ENCODE assay signal across 8 cellular contexts in the genomic region with DNA sequence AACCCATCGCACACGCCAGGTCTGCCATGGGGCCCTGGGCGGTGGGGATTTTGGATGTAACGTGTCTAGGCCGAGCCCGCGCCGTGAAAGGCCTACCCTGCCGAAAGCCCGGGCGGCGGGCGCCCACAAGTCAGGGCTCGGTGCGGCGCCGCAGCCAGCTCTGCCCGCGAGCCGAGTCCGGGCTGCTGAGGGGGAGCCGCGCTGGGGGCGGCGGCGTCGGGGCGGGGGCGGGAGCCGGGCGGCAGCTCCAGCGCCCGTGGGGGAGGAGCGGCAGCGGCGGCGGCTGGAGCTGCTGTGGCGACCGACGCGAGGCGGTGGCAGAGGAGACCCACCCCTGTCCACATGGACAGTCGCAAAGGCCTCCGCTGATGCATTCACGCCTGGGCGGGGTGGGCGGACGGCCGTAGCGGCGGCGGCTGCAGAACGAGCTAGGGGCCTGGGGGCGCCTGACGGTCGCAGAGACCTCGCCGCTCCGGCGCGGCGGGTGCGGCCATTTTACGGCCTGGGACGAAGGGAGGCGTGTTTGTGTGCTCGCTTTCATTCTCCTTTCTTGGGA. TPM values are rescaled to one million over a fixed set of nuclear protein-coding genes. Genes with fewer than 3 reads are reported as not detected.
DNase-seq lines count a peak whose midpoint lies in the region; ATAC-seq lines count a peak whose summit lies in the region.

A gene with protein sequence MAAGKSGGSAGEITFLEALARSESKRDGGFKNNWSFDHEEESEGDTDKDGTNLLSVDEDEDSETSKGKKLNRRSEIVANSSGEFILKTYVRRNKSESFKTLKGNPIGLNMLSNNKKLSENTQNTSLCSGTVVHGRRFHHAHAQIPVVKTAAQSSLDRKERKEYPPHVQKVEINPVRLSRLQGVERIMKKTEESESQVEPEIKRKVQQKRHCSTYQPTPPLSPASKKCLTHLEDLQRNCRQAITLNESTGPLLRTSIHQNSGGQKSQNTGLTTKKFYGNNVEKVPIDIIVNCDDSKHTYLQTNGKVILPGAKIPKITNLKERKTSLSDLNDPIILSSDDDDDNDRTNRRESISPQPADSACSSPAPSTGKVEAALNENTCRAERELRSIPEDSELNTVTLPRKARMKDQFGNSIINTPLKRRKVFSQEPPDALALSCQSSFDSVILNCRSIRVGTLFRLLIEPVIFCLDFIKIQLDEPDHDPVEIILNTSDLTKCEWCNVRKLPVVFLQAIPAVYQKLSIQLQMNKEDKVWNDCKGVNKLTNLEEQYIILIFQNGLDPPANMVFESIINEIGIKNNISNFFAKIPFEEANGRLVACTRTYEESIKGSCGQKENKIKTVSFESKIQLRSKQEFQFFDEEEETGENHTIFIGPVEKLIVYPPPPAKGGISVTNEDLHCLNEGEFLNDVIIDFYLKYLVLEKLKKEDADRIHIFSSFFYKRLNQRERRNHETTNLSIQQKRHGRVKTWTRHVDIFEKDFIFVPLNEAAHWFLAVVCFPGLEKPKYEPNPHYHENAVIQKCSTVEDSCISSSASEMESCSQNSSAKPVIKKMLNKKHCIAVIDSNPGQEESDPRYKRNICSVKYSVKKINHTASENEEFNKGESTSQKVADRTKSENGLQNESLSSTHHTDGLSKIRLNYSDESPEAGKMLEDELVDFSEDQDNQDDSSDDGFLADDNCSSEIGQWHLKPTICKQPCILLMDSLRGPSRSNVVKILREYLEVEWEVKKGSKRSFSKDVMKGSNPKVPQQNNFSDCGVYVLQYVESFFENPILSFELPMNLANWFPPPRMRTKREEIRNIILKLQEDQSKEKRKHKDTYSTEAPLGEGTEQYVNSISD (plus strand): TSS at position 273 of the 556 bp plus-strand sequence. CDS start 645 bp downstream, outside the sequence.

- ATAC-seq in GM19043 (IDR thresholded peaks at IDR 0.05; ENCODE audit: low read depth, unreplicated experiment) (peak; percentile 62), HG03342 (IDR thresholded peaks at IDR 0.05; ENCODE audit: unreplicated experiment) (peak; percentile 61)

- peak within 1 kb of the TSS; percentile 100 for H3K9ac ChIP-seq in BLaER1

- H3K4me1 ChIP-seq in BLaER1 (peaks cover 50% of the 10 kb centered on the region), ectodermal cell (ENCODE audit: control insufficient read depth, insufficient read depth, low read length) (peaks cover 4% of the 10 kb centered on the region)

- DNase-seq in NCI-H748 (lab: John Stamatoyannopoulos, UW; ENCODE audit: unreplicated experiment) (peak; percentile 91), lung microvascular endothelial cell (ENCODE audit: low read depth in 2 of 2) (peak; percentile 88 to 93)
- peak; percentile 27 to 65 for DNase-seq in activated CD8-positive, alpha-beta memory T cell treated with anti-CD3 and anti-CD28 coated beads for 1 hour (ENCODE audit: extremely low read depth in 1 of 2, low read depth in 1 of 2)
- peak; percentile 62 to 68 (median 66) for DNase-seq in stimulated activated CD4-positive, alpha-beta T cell treated with anti-CD3 and anti-CD28 coated beads, TNF-alpha, amount 100 ng/mL, for 4 hours (ENCODE audit: low read depth in 3 of 3)

- no peaks in the 10 kb centered on the region for H3K27me3 ChIP-seq in BLaER1
- H3K27me3 ChIP-seq in ectodermal cell (ENCODE audit: control insufficient read depth, insufficient read depth, low read length, poor library complexity, severe bottlenecking), result no peaks in the 10 kb centered on the region

- H3K4me3 ChIP-seq in BLaER1, result peak within 1 kb of the TSS; percentile 91
- H3K4me3 ChIP-seq in ectodermal cell (ENCODE audit: insufficient read depth, low read depth, low read length), result peak within 1 kb of the TSS; percentile 76

- WGBS in ectodermal cell, 2 experiments, result 0 to 1% methylated on average over 67 of the region's 67 CpGs

- H4K20me1 ChIP-seq in BLaER1, result peaks cover 32% of the 10 kb centered on the region

- H3K27ac ChIP-seq in BLaER1 (peak within 1 kb of the TSS; percentile 100), ectodermal cell (ENCODE audit: insufficient read depth, low read depth, low read length, poor library complexity, severe bottlenecking) (peak within 1 kb of the TSS; percentile 92)

- H3K36me3 ChIP-seq in BLaER1 (peaks cover 11% of the 10 kb centered on the region; the same call in 1 of the 2 replicates), ectodermal cell (ENCODE audit: control insufficient read depth, insufficient read depth, low read length) (no peaks in the 10 kb centered on the region)

- H3K4me2 ChIP-seq in BLaER1, result peak within 1 kb of the TSS; percentile 74

- no peaks in the 10 kb centered on the region for H3K9me3 ChIP-seq in BLaER1
- H3K9me3 ChIP-seq in ectodermal cell (ENCODE audit: control insufficient read depth, low read length), result no peaks in the 10 kb centered on the region

RNA-seq across cellular contexts. Expression of the gene that starts here (rescaled TPM):
- polyA plus RNA-seq in ectodermal cell (2013, experiment 1 of 4), result 113 TPM
- 116 TPM for polyA plus RNA-seq in ectodermal cell (2013, experiment 2 of 4)
- polyA plus RNA-seq in ectodermal cell (2013, experiment 3 of 4), result 96.3 TPM
- 103 TPM for polyA plus RNA-seq in ectodermal cell (2013, experiment 4 of 4)
- 31.4 and 39.5 TPM in 2 replicates for total RNA-seq in lung microvascular endothelial cell

Comparison
In these comparisons a context has a peak if more than half of its experiments do, and no peak if none do; other contexts are left out.
1. Peak in every context shown above with its lines: DNase-seq, ATAC-seq, H3K4me3 ChIP-seq and H3K27ac ChIP-seq.